In genomic region chr2:171310889-171311288, GRCh38 we compare ENCODE assay signal across 22 cellular contexts.
"Had no signal": no experiment of that assay in that cellular context is flagged by ENCODE, and none has a peak within 500 bp of the region (broad histone marks: within the 10 kb centered on the region; RNA-seq: fewer than 3 reads in every experiment).

No MANE protein-coding gene starts in this region.

- H3K27me3 ChIP-seq: esophagus squamous epithelium, foreskin keratinocyte, neural progenitor cell, ovary, suprapubic skin, thyroid gland had no signal

- FAIRE-seq: kidney, small intestine, urothelium cell line had no signal

- H3K4me3 Mint-ChIP-seq: natural killer cell treated with Interleukin-12 subunit alpha and Interleukin-12 subunit beta and Interleukin-15 and Interleukin-18, amount 100 ng/mL, for 72 hours; neural progenitor cell; type B pancreatic cell had no signal

- ATAC-seq: foreskin keratinocyte; left cardiac atrium; natural killer cell treated with Interleukin-12 subunit alpha and Interleukin-12 subunit beta and Interleukin-15 and Interleukin-18, amount 100 ng/mL, for 72 hours; right cardiac atrium; stimulated activated naive CD8-positive, alpha-beta T cell treated with anti-CD3 and anti-CD28 coated beads, Interleukin-15, Interleukin-2, amounts not matched to agents 100 U/mL and 50 U/mL, for 24 hours had no signal

- H3K9ac ChIP-seq: neural progenitor cell had no signal

- H2AFZ ChIP-seq: neural progenitor cell had no signal

- H3K27me3 Mint-ChIP-seq: natural killer cell treated with Interleukin-12 subunit alpha and Interleukin-12 subunit beta and Interleukin-15 and Interleukin-18, amount 100 ng/mL, for 72 hours; progenitor cell of endocrine pancreas; type B pancreatic cell had no signal

- H3K27ac Mint-ChIP-seq: natural killer cell treated with Interleukin-12 subunit alpha and Interleukin-12 subunit beta and Interleukin-15 and Interleukin-18, amount 100 ng/mL, for 72 hours; neural progenitor cell; progenitor cell of endocrine pancreas; type B pancreatic cell had no signal

- H3K9me3 ChIP-seq: ovary, thyroid gland had no signal

- DNase-seq: effector memory CD4-positive, alpha-beta T cell; esophagus squamous epithelium; kidney; left cardiac atrium; left ventricle myocardium inferior; mesenchymal stem cell; midbrain; nucleus accumbens; ovary; right cardiac atrium; small intestine; stimulated activated CD4-positive, alpha-beta T cell treated with anti-CD3 and anti-CD28 coated beads, Interleukin-12 subunit alpha, Interleukin-12 subunit beta, amount 100 ng/mL, for 4 hours; stimulated activated naive CD8-positive, alpha-beta T cell treated with anti-CD3 and anti-CD28 coated beads, Interleukin-15, Interleukin-2, amounts not matched to agents 100 U/mL and 50 U/mL, for 24 hours; thyroid gland had no signal

- H3K27ac ChIP-seq: esophagus squamous epithelium, foreskin keratinocyte, left ventricle myocardium inferior, neural progenitor cell, ovary, suprapubic skin, thyroid gland had no signal

- H3K36me3 ChIP-seq: neural progenitor cell, ovary, suprapubic skin, thyroid gland had no signal

- H3K4me1 ChIP-seq: left ventricle myocardium inferior, suprapubic skin had no signal

- H3K4me3 ChIP-seq: esophagus squamous epithelium, left ventricle myocardium inferior, lung, neural progenitor cell, ovary, suprapubic skin, thyroid gland had no signal

- H3K4me2 ChIP-seq: neural progenitor cell had no signal
